8 cellular contexts compared by ENCODE assay signal in the genomic region with DNA sequence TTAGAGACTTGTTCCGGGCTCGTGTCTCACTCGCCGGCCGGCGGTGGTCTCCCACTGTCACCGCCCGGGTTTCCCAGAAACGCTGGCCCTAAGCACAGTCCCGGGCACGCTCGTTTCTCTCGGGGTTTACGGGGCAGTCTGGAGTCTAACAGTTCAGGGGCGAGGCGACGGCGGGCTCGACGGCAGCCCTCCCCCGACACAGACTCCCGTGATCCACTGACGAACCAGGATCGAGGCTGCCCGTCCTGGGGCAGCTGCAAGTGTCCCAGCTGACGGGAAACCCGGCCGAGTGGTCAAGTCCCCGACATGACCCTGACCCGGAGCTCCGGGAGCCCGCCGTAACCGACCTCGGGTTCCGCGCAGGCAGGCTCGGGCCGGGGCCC. TPM values are rescaled to one million over a fixed set of nuclear protein-coding genes. Genes with fewer than 3 reads are reported as not detected.
A peak's percentile ranks its signal among the peaks of the same experiment; 100 is the strongest.
DNase-seq lines count a peak whose midpoint lies in the region; ATAC-seq, FAIRE-seq and TF ChIP-seq lines count a peak whose summit lies in the region.

No MANE protein-coding gene starts in this region.

- no peaks in the 10 kb centered on the region for H3K27me3 ChIP-seq in CD4-positive, CD25-positive, alpha-beta regulatory T cell (ENCODE audit: control insufficient read depth, insufficient read depth, low read length)
- H3K27me3 ChIP-seq in heart right ventricle (no peaks in the 10 kb centered on the region), small intestine (ENCODE audit: control insufficient read depth in 2 of 2, insufficient read depth in 2 of 2, low read length in 2 of 2) (no peaks in the 10 kb centered on the region)

- H3K27ac ChIP-seq in CD4-positive, CD25-positive, alpha-beta regulatory T cell (ENCODE audit: insufficient read depth, low read length, poor library complexity, severe bottlenecking): peak overlapping the region; percentile 63
- H3K27ac ChIP-seq in VCaP: peak overlapping the region; percentile 98
- peak overlapping the region; percentile 53 to 95 (median 92) for H3K27ac ChIP-seq in heart right ventricle
- H3K27ac ChIP-seq in small intestine (ENCODE audit: low read depth in 1 of 2, low read length in 1 of 2): peak overlapping the region; percentile 86 to 87

- DNase-seq in CD4-positive, CD25-positive, alpha-beta regulatory T cell: no peak
- DNase-seq in HFF-Myc (ENCODE audit: extremely low read depth, low read depth): no peak
- DNase-seq in heart right ventricle: no peak
- no peak for DNase-seq in small intestine
- DNase-seq in stimulated activated naive CD4-positive, alpha-beta T cell (lab: John Stamatoyannopoulos, UW): no peak
- DNase-seq in mesenteric fat pad (ENCODE audit: low spot score): no peak

- ATAC-seq in CD4-positive, CD25-positive, alpha-beta regulatory T cell (ENCODE audit: low read depth in 2 of 2): no peak
- ATAC-seq in heart right ventricle (no peak), GM19463 (IDR thresholded peaks at IDR 0.05; ENCODE audit: unreplicated experiment) (no peak)

- no peak for TF ChIP-seq CTCF in HFF-Myc (IDR thresholded peaks at IDR 0.05; ENCODE audit: low read depth, low read length, missing control alignments)
- TF ChIP-seq CTCF in VCaP (conservative IDR thresholded peaks at IDR 0.05): no peak
- TF ChIP-seq CTCF in heart right ventricle (IDR thresholded peaks at IDR 0.05): no peak

- no peaks in the 10 kb centered on the region for H3K9me3 Mint-ChIP-seq in CD4-positive, CD25-positive, alpha-beta regulatory T cell

- H3K27ac Mint-ChIP-seq in CD4-positive, CD25-positive, alpha-beta regulatory T cell: peak overlapping the region; percentile 9 to 93 (median 84)

- no peaks in the 10 kb centered on the region for H3K36me3 ChIP-seq in CD4-positive, CD25-positive, alpha-beta regulatory T cell (ENCODE audit: control insufficient read depth, insufficient read depth, low read length)
- peaks cover 0 to 27% (median 0%) of the 10 kb centered on the region in 9 donors for H3K36me3 ChIP-seq in heart right ventricle
- no peaks in the 10 kb centered on the region for H3K36me3 ChIP-seq in small intestine (ENCODE audit: control insufficient read depth in 2 of 2, insufficient read depth in 2 of 2, low read length in 2 of 2)

- peak overlapping the region; percentile 53 for H3K4me3 ChIP-seq in CD4-positive, CD25-positive, alpha-beta regulatory T cell (ENCODE audit: low read depth, low read length)
- H3K4me3 ChIP-seq in HFF-Myc (replicated peaks; ENCODE audit: low read depth, low read length) (peak overlapping the region; percentile 92), heart right ventricle (peak overlapping the region; percentile 81 to 99 (median 96)), small intestine (ENCODE audit: low read depth in 1 of 2, low read length in 2 of 2) (peak overlapping the region; percentile 95 to 97)

- H3K9me3 ChIP-seq in CD4-positive, CD25-positive, alpha-beta regulatory T cell (ENCODE audit: control insufficient read depth in 2 of 2, low read length in 2 of 2): no peaks in the 10 kb centered on the region
- H3K9me3 ChIP-seq in heart right ventricle (no peaks in the 10 kb centered on the region), small intestine (ENCODE audit: control insufficient read depth, low read depth) (no peaks in the 10 kb centered on the region)

- H3K36me3 Mint-ChIP-seq in CD4-positive, CD25-positive, alpha-beta regulatory T cell: peaks cover 10% of the 10 kb centered on the region

- WGBS in heart right ventricle, 2 donors: 1% methylated on average over 34 to 39 of the region's 39 CpGs
- WGBS in small intestine, 3 donors: 0 to 1% (median 0%) methylated on average over 28 to 39 of the region's 39 CpGs

- H3K27me3 Mint-ChIP-seq in CD4-positive, CD25-positive, alpha-beta regulatory T cell: no peaks in the 10 kb centered on the region

- intact Hi-C loops in heart right ventricle (cut with DNase I): loop anchor here in 1 of 10 donors (5.0 kb wide), 1 partner anchor 41 kb away; a partner anchor contains a TSS

- H3K4me1 Mint-ChIP-seq in CD4-positive, CD25-positive, alpha-beta regulatory T cell: peaks cover 0 to 50% (median 24%) of the 10 kb centered on the region in 4 donors

- peak overlapping the region; percentile 88 to 94 (median 93) for H3K4me3 Mint-ChIP-seq in CD4-positive, CD25-positive, alpha-beta regulatory T cell

- FAIRE-seq in small intestine (lab: Jason Lieb, UNC): no peak

- H3K4me1 ChIP-seq in CD4-positive, CD25-positive, alpha-beta regulatory T cell (ENCODE audit: control insufficient read depth, insufficient read depth, low read length, poor library complexity, severe bottlenecking): peaks cover 43% of the 10 kb centered on the region
- H3K4me1 ChIP-seq in heart right ventricle (peaks cover 26 to 49% (median 41%) of the 10 kb centered on the region in 9 donors), small intestine (ENCODE audit: control insufficient read depth in 2 of 2, insufficient read depth in 1 of 2, low read depth in 1 of 2, low read length in 1 of 2) (peaks cover 3 to 10% of the 10 kb centered on the region in 2 donors)

RNA-seq across cellular contexts. Expression of a gene that starts 0.5 kb away (rescaled TPM):
- 56.4 TPM for total RNA-seq in CD4-positive, CD25-positive, alpha-beta regulatory T cell
- polyA plus RNA-seq in CD4-positive, CD25-positive, alpha-beta regulatory T cell: 10 to 100 TPM; 72.9 to 97.5 (median 85.4) TPM
- total RNA-seq in heart right ventricle: 10 to 100 TPM; 23.5 to 41.9 (median 29.2) TPM
- 10 to 100 TPM; 43.8 to 44.1 TPM for polyA plus RNA-seq in heart right ventricle
- 10 to 100 TPM; 56.2 to 67.0 (median 65.1) TPM for polyA plus RNA-seq in small intestine
- 56.5 TPM for total RNA-seq in mesenteric fat pad

RNA-seq across cellular contexts. Expression of a gene that starts 7.1 kb away (rescaled TPM):
- total RNA-seq in CD4-positive, CD25-positive, alpha-beta regulatory T cell: 4.0 TPM
- polyA plus RNA-seq in CD4-positive, CD25-positive, alpha-beta regulatory T cell: not detected
- total RNA-seq in heart right ventricle (1 to 10 TPM; 1.0 to 5.4 (median 2.7) TPM), mesenteric fat pad (2.1 TPM)
- polyA plus RNA-seq in heart right ventricle (10 to 100 TPM in 1 of 2 donors, 1 to 10 TPM in 1; 1.0 to 22.5 TPM), small intestine (10 to 100 TPM in 2 of 3 donors, 1 to 10 TPM in 1; 6.5 to 37.1 (median 27.8) TPM)

RNA-seq across cellular contexts. Expression of a gene that starts 26.6 kb away (rescaled TPM):
- total RNA-seq in CD4-positive, CD25-positive, alpha-beta regulatory T cell: 6.2 TPM
- polyA plus RNA-seq in CD4-positive, CD25-positive, alpha-beta regulatory T cell: under 1 TPM in 1 of 4 donors, not detected in 3; 0.39 TPM
- total RNA-seq in heart right ventricle (1 to 10 TPM in 4 of 10 donors, under 1 TPM in 5, not detected in 1; 0.42 to 1.9 (median 0.90) TPM), mesenteric fat pad (2.9 TPM)
- polyA plus RNA-seq in heart right ventricle (1 to 10 TPM; 1.6 to 2.3 TPM), small intestine (100 to 1,000 TPM in 2 of 3 donors, 10 to 100 TPM in 1; 10.6 to 203 (median 157) TPM)

RNA-seq across cellular contexts. Expression of a gene that starts 34.6 kb away (rescaled TPM):
- total RNA-seq in CD4-positive, CD25-positive, alpha-beta regulatory T cell: 75.5 TPM
- 1 to 10 TPM; 2.7 to 9.0 (median 4.1) TPM for polyA plus RNA-seq in CD4-positive, CD25-positive, alpha-beta regulatory T cell
- total RNA-seq in heart right ventricle (10 to 100 TPM; 24.1 to 60.0 (median 30.4) TPM), mesenteric fat pad (36.6 TPM)
- polyA plus RNA-seq in heart right ventricle (100 to 1,000 TPM in 1 of 2 donors, 10 to 100 TPM in 1; 22.2 to 152 TPM), small intestine (10 to 100 TPM; 28.6 to 71.1 (median 50.0) TPM)

RNA-seq across cellular contexts. Expression of a gene that starts 35.3 kb away (rescaled TPM):
- total RNA-seq in CD4-positive, CD25-positive, alpha-beta regulatory T cell: 18.3 TPM
- 10 to 100 TPM; 17.7 to 21.0 (median 19.1) TPM for polyA plus RNA-seq in CD4-positive, CD25-positive, alpha-beta regulatory T cell
- total RNA-seq in heart right ventricle (10 to 100 TPM in 3 of 10 donors, 1 to 10 TPM in 7; 5.6 to 11.9 (median 8.2) TPM), mesenteric fat pad (11.6 TPM)
- polyA plus RNA-seq in heart right ventricle (10 to 100 TPM; 16.0 to 17.8 TPM), small intestine (10 to 100 TPM; 16.8 to 22.7 (median 20.0) TPM)
